Comparison of ENCODE assay signal across 21 cellular contexts in the genomic region with DNA sequence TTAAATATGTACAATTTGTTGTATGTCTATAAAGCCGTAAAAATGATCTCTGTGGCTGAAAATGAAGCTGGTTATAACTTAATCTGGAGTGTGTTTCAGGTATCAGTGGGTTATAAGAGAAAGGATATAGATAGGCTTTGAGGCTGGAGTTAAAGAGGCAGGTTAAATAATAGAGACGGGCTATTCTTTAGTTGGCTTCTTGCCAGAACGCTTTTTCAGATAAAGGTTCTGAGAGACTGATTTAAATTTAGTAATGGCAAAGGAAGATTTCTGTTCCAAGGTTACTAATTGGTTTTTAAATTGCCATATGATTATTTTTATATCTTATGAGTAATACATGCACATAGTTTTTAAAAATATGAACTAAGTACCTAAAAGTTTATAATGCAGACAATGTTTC.
A peak's percentile ranks its signal among the peaks of the same experiment; 100 is the strongest.
DNase-seq lines count a peak whose midpoint lies in the region; TF ChIP-seq lines count a peak whose summit lies in the region.
"Had no signal": no experiment of that assay in that cellular context is flagged by ENCODE, and none has a peak within 500 bp of the region (broad histone marks: within the 10 kb centered on the region; RNA-seq: fewer than 3 reads in every experiment).

No MANE protein-coding gene starts in this region.

- no peak overlapping the region for H3K27ac Mint-ChIP-seq in T-helper 2 cell treated with Interferon-gamma antibody and Interleukin-4, amounts not matched to agents 5 μg/mL and 100 μg/mL, for 36 hours
- H3K27ac Mint-ChIP-seq: B cell; CD4-positive, CD25-positive, alpha-beta regulatory T cell; CD8-positive, alpha-beta T cell; GM23338; H9; HFFc6 had no signal

- DNase-seq in DMS 273 (lab: John Stamatoyannopoulos, UW; ENCODE audit: unreplicated experiment) (peak; percentile 5), DMS 273 treated with DMSO at 0.1 percent for 48 hours (lab: John Stamatoyannopoulos, UW) (no peak), NCI-H82 (lab: John Stamatoyannopoulos, UW) (peak; percentile 63), putamen (ENCODE audit: low spot score) (peak; percentile 0), iPS-NIHi11 (ENCODE audit: low spot score) (no peak)
- no peak for DNase-seq in T-helper 2 cell treated with Interferon-gamma antibody and Interleukin-4, amounts not matched to agents 5 μg/mL and 100 μg/mL, for 36 hours (ENCODE audit: low spot score)
- DNase-seq: Caco-2; CD4-positive, CD25-positive, alpha-beta regulatory T cell; CD8-positive, alpha-beta T cell; DMS53; EL; GDM1; H9; HFFc6 had no signal

- H3K4me3 Mint-ChIP-seq in T-helper 2 cell treated with Interferon-gamma antibody and Interleukin-4, amounts not matched to agents 5 μg/mL and 100 μg/mL, for 36 hours: no peak overlapping the region
- H3K4me3 Mint-ChIP-seq: B cell; CD4-positive, CD25-positive, alpha-beta regulatory T cell; CD8-positive, alpha-beta T cell; GM23338; H9; HFFc6 had no signal

- no peaks in the 10 kb centered on the region for H3K36me3 Mint-ChIP-seq in T-helper 2 cell treated with Interferon-gamma antibody and Interleukin-4, amounts not matched to agents 5 μg/mL and 100 μg/mL, for 36 hours (ENCODE audit: low read depth)
- H3K36me3 Mint-ChIP-seq: CD4-positive, CD25-positive, alpha-beta regulatory T cell; CD8-positive, alpha-beta T cell had no signal

- no peaks in the 10 kb centered on the region for H3K9me3 ChIP-seq in HEK293 (ENCODE audit: control insufficient read depth, insufficient read depth, low read depth, low read length)
- H3K9me3 ChIP-seq: BLaER1, Caco-2 had no signal

- CTCF ChIA-PET in HEK293 (lab: Yijun Ruan, JAX): no interaction called here

- no peaks in the 10 kb centered on the region for H3K36me3 ChIP-seq in HEK293 (ENCODE audit: control insufficient read depth in 2 of 2, insufficient read depth in 1 of 2, low read length in 2 of 2)
- H3K36me3 ChIP-seq: BLaER1 had no signal

- no peak overlapping the region for H3K27ac ChIP-seq in HEK293 (ENCODE audit: extremely low read depth, low read depth, low read length)
- H3K27ac ChIP-seq: 22Rv1, BLaER1, C4-2B had no signal

- no peaks in the 10 kb centered on the region for H3K4me1 Mint-ChIP-seq in T-helper 2 cell treated with Interferon-gamma antibody and Interleukin-4, amounts not matched to agents 5 μg/mL and 100 μg/mL, for 36 hours (ENCODE audit: low read depth)
- H3K4me1 Mint-ChIP-seq: B cell; CD4-positive, CD25-positive, alpha-beta regulatory T cell; GM23338; H9 had no signal

- POLR2A ChIA-PET in HEK293 (lab: Yijun Ruan, JAX): no interaction called here

- no peaks in the 10 kb centered on the region for H3K9me3 Mint-ChIP-seq in T-helper 2 cell treated with Interferon-gamma antibody and Interleukin-4, amounts not matched to agents 5 μg/mL and 100 μg/mL, for 36 hours
- H3K9me3 Mint-ChIP-seq: CD8-positive, alpha-beta T cell; GM23338; HFFc6 had no signal

- H3K4me3 ChIP-seq in HEK293 (ENCODE audit: low read depth, low read length): no peak overlapping the region
- H3K4me3 ChIP-seq: BLaER1, GM12878, GM23338 had no signal

- H3K4me1 ChIP-seq in HEK293 (ENCODE audit: control insufficient read depth, insufficient read depth, low read length): no peaks in the 10 kb centered on the region
- H3K4me1 ChIP-seq: BLaER1, Caco-2 had no signal

- TF ChIP-seq CTCF in HEK293 (tag by site-specific recombination; IDR thresholded peaks at IDR 0.05): no peak

- no peaks in the 10 kb centered on the region for H3K27me3 Mint-ChIP-seq in T-helper 2 cell treated with Interferon-gamma antibody and Interleukin-4, amounts not matched to agents 5 μg/mL and 100 μg/mL, for 36 hours (ENCODE audit: low read depth)
- H3K27me3 Mint-ChIP-seq: B cell; CD4-positive, CD25-positive, alpha-beta regulatory T cell had no signal

TF ChIP-seq in HEK293, 187 proteins besides CTCF, POLR2A, EP300 and RAD21:
- TF ChIP-seq WT1 (tag by site-specific recombination; IDR thresholded peaks at IDR 0.05): no peak
- no peak for TF ChIP-seq ZFP3 (tag by site-specific recombination; IDR thresholded peaks at IDR 0.05; ENCODE audit: low read depth)
- TF ChIP-seq ZNF558 (tag by site-specific recombination; IDR thresholded peaks at IDR 0.05): no peak
- no peak for TF ChIP-seq SALL2 (tag by site-specific recombination; IDR thresholded peaks at IDR 0.05; ENCODE audit: borderline replicate concordance)
- TF ChIP-seq ZNF830 (tag by site-specific recombination; IDR thresholded peaks at IDR 0.05; ENCODE audit: low read depth): peak; percentile 49; the same call in 1 of the 2 replicates
- TF ChIP-seq RBAK (tag by site-specific recombination; IDR thresholded peaks at IDR 0.05): no peak
- no peak for TF ChIP-seq ZNF707 (tag by site-specific recombination; IDR thresholded peaks at IDR 0.05)
- no peak for TF ChIP-seq ZNF530 (tag by site-specific recombination; IDR thresholded peaks at IDR 0.05; ENCODE audit: low read depth)

Comparison
In these comparisons a context has a peak if more than half of its experiments do, and no peak if none do; other contexts are left out.
1. DNase-seq: peak in DMS 273 (single experiment), NCI-H82 (single experiment) and putamen (single experiment); none in DMS 273 treated with DMSO at 0.1 percent for 48 hours (single experiment), T-helper 2 cell treated with Interferon-gamma antibody and Interleukin-4, amounts not matched to agents 5 μg/mL and 100 μg/mL, for 36 hours (single experiment) and iPS-NIHi11 (single experiment).